14 cellular contexts compared by ENCODE assay signal in the genomic region with DNA sequence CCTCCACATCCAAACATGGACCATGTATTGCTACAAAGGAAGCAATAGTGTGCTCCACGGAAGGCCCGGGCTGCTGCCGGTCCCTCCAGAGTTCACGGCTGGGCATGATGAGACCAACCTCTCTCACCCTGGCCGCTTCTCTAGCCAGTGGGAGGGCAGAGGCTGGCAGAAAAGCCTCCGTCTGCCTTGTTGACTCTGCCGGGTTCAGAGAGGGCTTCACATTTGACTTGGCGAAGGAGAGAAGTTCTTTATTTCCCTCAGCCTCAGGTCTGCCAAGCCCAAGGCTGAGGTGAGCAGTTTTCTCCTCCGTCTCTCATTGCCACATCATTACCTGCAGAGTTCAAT.
DNase-seq lines count a peak whose midpoint lies in the region; ATAC-seq and TF ChIP-seq lines count a peak whose summit lies in the region.
"Had no signal": no experiment of that assay in that cellular context is flagged by ENCODE, and none has a peak within 500 bp of the region (broad histone marks: within the 10 kb centered on the region; RNA-seq: fewer than 3 reads in every experiment).

No MANE protein-coding gene starts in this region.

- no peak overlapping the region for H3K9ac ChIP-seq in PC-3 (ENCODE audit: low read length)
- no peak overlapping the region for H3K9ac ChIP-seq in duodenal mucosa (ENCODE audit: low read depth in 1 of 2, low read length in 2 of 2)

- H3K79me2 ChIP-seq in PC-3 (ENCODE audit: low read length), result no peaks in the 10 kb centered on the region

- POLR2A ChIA-PET in PC-3 (lab: Charles Lee; ENCODE audit: unreplicated experiment), result no interaction called here
- POLR2A ChIA-PET in naive thymus-derived CD8-positive, alpha-beta T cell (lab: Charles Lee), result interaction anchor here (1.6 kb wide), 1 partner anchor 10 kb away, joined by 4 read pairs; no protein-coding TSS in a partner anchor

- no peaks in the 10 kb centered on the region for H4K20me1 ChIP-seq in PC-3 (ENCODE audit: low read length)

- H3K4me3 Mint-ChIP-seq in naive thymus-derived CD8-positive, alpha-beta T cell, result peak overlapping the region in 6 of 10 donors; percentile 27 to 72 (median 60)
- H3K4me3 Mint-ChIP-seq: activated CD4-positive, alpha-beta T cell treated with anti-CD3 and anti-CD28 coated beads for 36 hours had no signal

- intact Hi-C loops in PC-3 (cut with micrococcal nuclease), result no loop called here

- CTCF ChIA-PET in PC-3 (lab: Charles Lee), result no interaction called here

- no peak for TF ChIP-seq CTCF in PC-3 (conservative IDR thresholded peaks at IDR 0.05; ENCODE audit: low read depth, low read length)
- no peak for TF ChIP-seq CTCF in thoracic aorta (IDR thresholded peaks at IDR 0.05)

- H3K9me2 ChIP-seq in PC-3 (replicated peaks; ENCODE audit: low read length), result no peaks in the 10 kb centered on the region

- no TSS peak for BruUV-seq in PC-3 (replicated peaks; lab: Mats Ljungman, UMichigan)

- H3K9me3 Mint-ChIP-seq in naive thymus-derived CD8-positive, alpha-beta T cell, result no peaks in the 10 kb centered on the region

- H2AFZ ChIP-seq in PC-3 (ENCODE audit: low read length), result no peak overlapping the region

- H3K27ac ChIP-seq in PC-3 (ENCODE audit: low read length), result peak overlapping the region; percentile 39
- peak overlapping the region; percentile 15 for H3K27ac ChIP-seq in duodenal mucosa (ENCODE audit: low read depth, low read length)
- H3K27ac ChIP-seq in thoracic aorta, result peak overlapping the region; percentile 87 to 95
- H3K27ac ChIP-seq: epithelial cell of prostate had no signal

- H3F3A ChIP-seq in PC-3 (ENCODE audit: low read length, unreplicated experiment), result no peaks in the 10 kb centered on the region

- H3K27me3 Mint-ChIP-seq in naive thymus-derived CD8-positive, alpha-beta T cell, result no peaks in the 10 kb centered on the region
- H3K27me3 Mint-ChIP-seq: activated CD4-positive, alpha-beta T cell treated with anti-CD3 and anti-CD28 coated beads for 36 hours had no signal

- H3K4me1 ChIP-seq in PC-3 (ENCODE audit: insufficient read depth, low read length), result peaks cover 34% of the 10 kb centered on the region
- peaks cover 24 to 25% of the 10 kb centered on the region in 2 donors for H3K4me1 ChIP-seq in duodenal mucosa (ENCODE audit: control insufficient read depth in 1 of 2, insufficient read depth in 2 of 2, low read length in 2 of 2)
- H3K4me1 ChIP-seq in thoracic aorta (ENCODE audit: control insufficient read depth in 1 of 2, low read depth in 2 of 2), result peaks cover 22 to 54% of the 10 kb centered on the region in 2 donors

- H3K9me3 ChIP-seq in PC-3 (ENCODE audit: low read length) (no peaks in the 10 kb centered on the region), duodenal mucosa (ENCODE audit: control insufficient read depth in 1 of 2, low read length in 2 of 2) (no peaks in the 10 kb centered on the region), thoracic aorta (no peaks in the 10 kb centered on the region)

- peak overlapping the region in 5 of 10 donors; percentile 66 to 82 (median 79) for H3K27ac Mint-ChIP-seq in naive thymus-derived CD8-positive, alpha-beta T cell
- H3K27ac Mint-ChIP-seq: activated CD4-positive, alpha-beta T cell treated with anti-CD3 and anti-CD28 coated beads for 36 hours had no signal

- peaks cover 23 to 60% (median 50%) of the 10 kb centered on the region in 4 donors for H3K4me1 Mint-ChIP-seq in naive thymus-derived CD8-positive, alpha-beta T cell

- no peak for ATAC-seq in PC-3
- no peak for ATAC-seq in naive thymus-derived CD8-positive, alpha-beta T cell
- no peak for ATAC-seq in thoracic aorta (ENCODE audit: insufficient number of reproducible peaks, low FRiP score, low read depth)
- ATAC-seq in HG02642 (IDR thresholded peaks at IDR 0.05; ENCODE audit: poor library complexity, unreplicated experiment), result no peak
- ATAC-seq: activated CD4-positive, alpha-beta T cell treated with anti-CD3 and anti-CD28 coated beads for 36 hours; K562 had no signal

- no peak overlapping the region for H3K4me3 ChIP-seq in PC-3 (ENCODE audit: low read length)
- no peak overlapping the region for H3K4me3 ChIP-seq in duodenal mucosa (ENCODE audit: low read depth in 1 of 2, low read length in 2 of 2)
- no peak overlapping the region for H3K4me3 ChIP-seq in thoracic aorta
- H3K4me3 ChIP-seq: K562 had no signal

- H3K4me2 ChIP-seq in PC-3 (ENCODE audit: low read length), result no peak overlapping the region

- DNase-seq in PC-3 (no peak), thoracic aorta (ENCODE audit: low spot score) (no peak), activated gamma-delta T cell treated with Interleukin-2 at 50 U/mL for 16 hours (no peak), NOMO-1 (lab: John Stamatoyannopoulos, UW; ENCODE audit: unreplicated experiment in 2 of 2) (no peak)
- DNase-seq in naive thymus-derived CD8-positive, alpha-beta T cell, result no peak
- no peak for DNase-seq in activated CD4-positive, CD25-positive, alpha-beta regulatory T cell treated with anti-CD3 and anti-CD28 coated beads, Interleukin-2, amount 50 U/mL, for 72 hours
- DNase-seq: activated CD4-positive, alpha-beta T cell treated with anti-CD3 and anti-CD28 coated beads for 36 hours; NCI-H1930; NK-92 treated with Interleukin-12 subunit alpha and Interleukin-12 subunit beta, amount 100 ng/mL, for 24 hours; SW 1271 had no signal

- H3K36me3 Mint-ChIP-seq in naive thymus-derived CD8-positive, alpha-beta T cell, result peaks cover 0 to under 1% (median 0%) of the 10 kb centered on the region in 3 donors

- H3K36me3 ChIP-seq in PC-3 (ENCODE audit: low read depth, low read length), result no peaks in the 10 kb centered on the region
- H3K36me3 ChIP-seq in duodenal mucosa (ENCODE audit: control insufficient read depth in 1 of 2, insufficient read depth in 2 of 2, low read length in 2 of 2), result no peaks in the 10 kb centered on the region
- no peaks in the 10 kb centered on the region for H3K36me3 ChIP-seq in thoracic aorta

- H3K27me3 ChIP-seq in PC-3 (ENCODE audit: low read length) (no peaks in the 10 kb centered on the region), duodenal mucosa (ENCODE audit: control insufficient read depth in 1 of 2, insufficient read depth in 2 of 2, low read length in 2 of 2) (no peaks in the 10 kb centered on the region), thoracic aorta (replicated peaks; ENCODE audit: insufficient read depth) (no peaks in the 10 kb centered on the region)

Comparison
In these comparisons a context has a peak if more than half of its experiments do, and no peak if none do; other contexts are left out.
1. H3K27ac ChIP-seq: peak in every context shown above with its lines; median percentile 91 in thoracic aorta; 39 in PC-3; 15 in duodenal mucosa.